In genomic region chr19:35742121-35742724, GRCh38 we compare ENCODE assay signal across 8 cellular contexts. TPM values are rescaled to one million over a fixed set of nuclear protein-coding genes. Genes with fewer than 3 reads are reported as not detected.
DNase-seq lines count a peak whose midpoint lies in the region; ATAC-seq lines count a peak whose summit lies in the region.

A gene with protein sequence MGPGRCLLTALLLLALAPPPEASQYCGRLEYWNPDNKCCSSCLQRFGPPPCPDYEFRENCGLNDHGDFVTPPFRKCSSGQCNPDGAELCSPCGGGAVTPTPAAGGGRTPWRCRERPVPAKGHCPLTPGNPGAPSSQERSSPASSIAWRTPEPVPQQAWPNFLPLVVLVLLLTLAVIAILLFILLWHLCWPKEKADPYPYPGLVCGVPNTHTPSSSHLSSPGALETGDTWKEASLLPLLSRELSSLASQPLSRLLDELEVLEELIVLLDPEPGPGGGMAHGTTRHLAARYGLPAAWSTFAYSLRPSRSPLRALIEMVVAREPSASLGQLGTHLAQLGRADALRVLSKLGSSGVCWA (minus strand): TSS chr19:35742452. CDS start chr19:35741180, 1,272 bp downstream.

- ATAC-seq in HG02840 (IDR thresholded peaks at IDR 0.05; ENCODE audit: low FRiP score, unreplicated experiment), result no peak

- H3K4me3 ChIP-seq in iPS-18c (ENCODE audit: insufficient read depth, low read depth, low read length), result peak within 1 kb of the TSS; percentile 48

- no peaks in the 10 kb centered on the region for H3K9me3 ChIP-seq in iPS-18c (ENCODE audit: control insufficient read depth, insufficient read depth, low read length)

- DNase-seq in Ammon's horn (ENCODE audit: low spot score) (peak; percentile 70), LHCN-M2 (ENCODE audit: low read depth) (no peak), NCI-H345 treated with DMSO at 0.1 percent for 48 hours (lab: John Stamatoyannopoulos, UW; ENCODE audit: unreplicated experiment) (no peak), EL (no peak)
- DNase-seq in activated CD8-positive, alpha-beta memory T cell treated with anti-CD3 and anti-CD28 coated beads for 48 hours (ENCODE audit: low read depth in 2 of 3, low spot score in 2 of 3), result peak; percentile 51 to 60 (median 54)
- DNase-seq in stimulated activated CD4-positive, alpha-beta T cell treated with anti-CD3 and anti-CD28 coated beads, Interleukin-4, amount 100 ng/mL, for 1 hour, result peak; percentile 62

RNA-seq across cellular contexts. Expression of the gene that starts here (rescaled TPM):
- 5.1 and 11.7 TPM in 2 replicates for total RNA-seq in LHCN-M2 (2014; rRNA removed)
- polyA plus RNA-seq in LHCN-M2 (2012), result 3.9 TPM

Comparison
In these comparisons a context has a peak if more than half of its experiments do, and no peak if none do; other contexts are left out.
1. DNase-seq: peak in Ammon's horn (single experiment), activated CD8-positive, alpha-beta memory T cell treated with anti-CD3 and anti-CD28 coated beads for 48 hours (3 of 3) and stimulated activated CD4-positive, alpha-beta T cell treated with anti-CD3 and anti-CD28 coated beads, Interleukin-4, amount 100 ng/mL, for 1 hour (single experiment); none in LHCN-M2 (single experiment), NCI-H345 treated with DMSO at 0.1 percent for 48 hours (single experiment) and EL (single experiment).